Comparison of ENCODE assay signal across 25 cellular contexts in the genomic region with DNA sequence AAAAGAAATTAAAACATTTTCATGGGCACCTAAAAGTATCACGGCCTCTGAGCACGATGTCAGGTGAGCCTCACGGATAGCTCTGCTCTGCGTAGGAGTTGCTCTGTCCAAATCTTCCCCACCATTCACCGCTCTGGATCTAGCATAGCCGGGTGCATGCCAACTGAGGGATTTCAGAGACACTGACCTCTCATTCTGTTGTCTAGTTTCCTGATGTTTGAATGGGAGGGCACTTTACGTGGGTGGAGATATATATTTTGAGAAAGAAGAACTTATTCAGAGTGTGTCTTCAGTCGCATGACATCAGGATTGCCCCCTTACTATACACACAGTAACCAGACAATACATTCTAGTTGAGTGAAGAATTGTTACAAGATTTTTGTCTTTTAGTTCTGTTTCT.
DNase-seq lines count a peak whose midpoint lies in the region; ATAC-seq, FAIRE-seq and TF ChIP-seq lines count a peak whose summit lies in the region.
"Had no signal": no experiment of that assay in that cellular context is flagged by ENCODE, and none has a peak within 500 bp of the region (broad histone marks: within the 10 kb centered on the region; RNA-seq: fewer than 3 reads in every experiment).

No MANE protein-coding gene starts in this region.

- no peaks in the 10 kb centered on the region for H3K36me3 ChIP-seq in H1 (ENCODE audit: control insufficient read depth in 2 of 4, insufficient read depth in 4 of 4, low read length in 3 of 4)
- no peaks in the 10 kb centered on the region for H3K36me3 ChIP-seq in upper lobe of right lung
- no peaks in the 10 kb centered on the region for H3K36me3 ChIP-seq in MM.1S (replicated peaks; ENCODE audit: insufficient read depth, low read length)
- H3K36me3 ChIP-seq: BLaER1 treated with 17β-estradiol and CSF1 and Interleukin-3, amounts not matched to agents 10 nM and 100 nM had no signal

- TF ChIP-seq RAD21 in H1 (IDR thresholded peaks at IDR 0.05 in 1 of 2, conservative IDR thresholded peaks at IDR 0.05 in 1 of 2; ENCODE audit: low read depth in 2 of 2, low read length in 2 of 2): no peak

- intact Hi-C loops in upper lobe of right lung (cut with DNase I): no loop called here

- H3K4me3 Mint-ChIP-seq in nephron progenitor cell: no peak overlapping the region
- H3K4me3 Mint-ChIP-seq: B cell; CD4-positive, CD25-positive, alpha-beta regulatory T cell; CD8-positive, alpha-beta memory T cell; HFFc6; IgD-negative memory B cell had no signal

- no peak overlapping the region for H4K8ac ChIP-seq in H1 (ENCODE audit: extremely low read depth, insufficient read depth, low read length)

- no peaks in the 10 kb centered on the region for H3K9me3 ChIP-seq in H1 (ENCODE audit: insufficient read depth in 2 of 2, low read depth in 1 of 2, low read length in 1 of 2)
- no peaks in the 10 kb centered on the region for H3K9me3 ChIP-seq in upper lobe of right lung
- no peaks in the 10 kb centered on the region for H3K9me3 ChIP-seq in MM.1S (replicated peaks; ENCODE audit: insufficient read depth, low read length)
- H3K9me3 ChIP-seq: BLaER1 treated with 17β-estradiol and CSF1 and Interleukin-3, amounts not matched to agents 10 nM and 100 nM had no signal

- no peak overlapping the region for H3K4me2 ChIP-seq in H1 (ENCODE audit: insufficient read depth in 1 of 2, low read depth in 2 of 2, low read length in 2 of 2)
- H3K4me2 ChIP-seq in MM.1S (ENCODE audit: low read depth, low read length): no peak overlapping the region
- H3K4me2 ChIP-seq: BLaER1 treated with 17β-estradiol and CSF1 and Interleukin-3, amounts not matched to agents 10 nM and 100 nM had no signal

- peak; percentile 17 for DNase-seq in CD1c-positive myeloid dendritic cell (ENCODE audit: extremely low spot score)
- DNase-seq in H1 (ENCODE audit: low read depth in 1 of 2, low spot score in 2 of 2): no peak
- DNase-seq in nephron progenitor cell: no peak
- no peak for DNase-seq in upper lobe of right lung
- no peak for DNase-seq in MM.1S
- DNase-seq: 8988T; CD4-positive, CD25-positive, alpha-beta regulatory T cell; CD8-positive, alpha-beta memory T cell; COR-L47; DMS 273 treated with DMSO at 0.1 percent for 48 hours; DMS53; DND-41; EL; GM23248; HFFc6 had no signal

- H3K27ac ChIP-seq in H1 (ENCODE audit: low read depth, low read length) (no peak overlapping the region), upper lobe of right lung (no peak overlapping the region), MM.1S (ENCODE audit: low read length) (no peak overlapping the region)
- H3K27ac ChIP-seq: BLaER1 treated with 17β-estradiol and CSF1 and Interleukin-3, amounts not matched to agents 10 nM and 100 nM; GM23248 had no signal

- H4K20me1 ChIP-seq in H1 (replicated peaks in 1 of 2; ENCODE audit: control insufficient read depth in 1 of 2, insufficient read depth in 2 of 2, low read length in 2 of 2) (no peaks in the 10 kb centered on the region), MM.1S (ENCODE audit: insufficient read depth, low read length) (no peaks in the 10 kb centered on the region)
- H4K20me1 ChIP-seq: BLaER1 treated with 17β-estradiol and CSF1 and Interleukin-3, amounts not matched to agents 10 nM and 100 nM had no signal

- no peak overlapping the region for H3K56ac ChIP-seq in H1 (replicated peaks; ENCODE audit: insufficient read length, low read depth, low read length)

- TF ChIP-seq CTCF in H1 (IDR thresholded peaks at IDR 0.05; ENCODE audit: control extremely low read depth in 1 of 3, insufficient read depth in 1 of 3, low read depth in 1 of 3, low read length in 3 of 3) (no peak), nephron progenitor cell (IDR thresholded peaks at IDR 0.05) (no peak), upper lobe of right lung (IDR thresholded peaks at IDR 0.05) (no peak), MM.1S (IDR thresholded peaks at IDR 0.05; ENCODE audit: low read length) (no peak)

- H2BK120ac ChIP-seq in H1 (replicated peaks; ENCODE audit: low read depth, low read length): no peak overlapping the region

- no peaks in the 10 kb centered on the region for H3K9me3 Mint-ChIP-seq in nephron progenitor cell
- H3K9me3 Mint-ChIP-seq: CD4-positive, CD25-positive, alpha-beta regulatory T cell; CD8-positive, alpha-beta memory T cell; HFFc6 had no signal

- no peak overlapping the region; the same call in 1 of the 2 replicates for H2AK5ac ChIP-seq in H1 (ENCODE audit: low read depth, low read length)

- peaks cover 76% of the 10 kb centered on the region for H3K4me1 Mint-ChIP-seq in nephron progenitor cell
- H3K4me1 Mint-ChIP-seq: B cell had no signal

- no peak overlapping the region for H3K4ac ChIP-seq in H1 (replicated peaks; ENCODE audit: insufficient read length, low read depth, low read length)

- 94% methylated on average over 8 of the region's 8 CpGs; no CpG with 5 or more reads in 1 of the 2 experiments for WGBS in H1 (ENCODE audit: extremely low coverage in 1 of 2, insufficient coverage in 1 of 2, insufficient read length in 1 of 2, insufficient replicate concordance in 2 of 2, low coverage in 1 of 2, low lambda C conversion rate in 2 of 2, missing lambda C conversion rate in 1 of 2), 2 experiments

- no peaks in the 10 kb centered on the region for H3K27me3 Mint-ChIP-seq in nephron progenitor cell (ENCODE audit: low read depth, poor library complexity)
- H3K27me3 Mint-ChIP-seq: B cell, IgD-negative memory B cell had no signal

- H4K91ac ChIP-seq in H1 (replicated peaks; ENCODE audit: insufficient read length, low read length): no peak overlapping the region

- H3K9me2 ChIP-seq in MM.1S (replicated peaks; ENCODE audit: insufficient read depth, low read length): no peaks in the 10 kb centered on the region

- H3K4me3 ChIP-seq in H1 (ENCODE audit: extremely low read depth in 1 of 4, insufficient read depth in 2 of 4, low read depth in 3 of 4, low read length in 4 of 4): no peak overlapping the region
- no peak overlapping the region for H3K4me3 ChIP-seq in upper lobe of right lung
- no peak overlapping the region for H3K4me3 ChIP-seq in MM.1S (ENCODE audit: low read length)
- H3K4me3 ChIP-seq: BLaER1 treated with 17β-estradiol and CSF1 and Interleukin-3, amounts not matched to agents 10 nM and 100 nM; GM12878; GM23248 had no signal

- POLR2A ChIA-PET in H1 (lab: Charles Lee; ENCODE audit: partially characterized antibody): no interaction called here

- CTCF ChIA-PET in H1 (lab: Charles Lee; ENCODE audit: partially characterized antibody): no interaction called here

- H3K23ac ChIP-seq in H1 (ENCODE audit: insufficient read length): no peak overlapping the region

- no peak for TF ChIP-seq POLR2A in H1 (IDR thresholded peaks at IDR 0.05; ENCODE audit: control extremely low read depth in 1 of 2, low read depth in 2 of 2, low read length in 2 of 2)

- H2AFZ ChIP-seq in H1 (ENCODE audit: low read length) (no peak overlapping the region), MM.1S (ENCODE audit: low read length) (no peak overlapping the region)
- H2AFZ ChIP-seq: GM23248 had no signal

- H3K27ac Mint-ChIP-seq in nephron progenitor cell: peak overlapping the region; percentile 34
- H3K27ac Mint-ChIP-seq: B cell; CD4-positive, CD25-positive, alpha-beta regulatory T cell; CD8-positive, alpha-beta memory T cell; HFFc6; IgD-negative memory B cell had no signal

- no peak overlapping the region for H2BK12ac ChIP-seq in H1 (ENCODE audit: low read depth, low read length)

- H2BK20ac ChIP-seq in H1 (ENCODE audit: low read length): no peak overlapping the region

- no peaks in the 10 kb centered on the region for H3K79me1 ChIP-seq in H1 (ENCODE audit: low read depth, low read length)

- TF ChIP-seq EP300 in H1 (IDR thresholded peaks at IDR 0.05; ENCODE audit: borderline replicate concordance in 1 of 2, low read depth in 2 of 2, low read length in 2 of 2): no peak

- H3K36me3 Mint-ChIP-seq in nephron progenitor cell (ENCODE audit: low read depth): no peaks in the 10 kb centered on the region
- H3K36me3 Mint-ChIP-seq: CD4-positive, CD25-positive, alpha-beta regulatory T cell; CD8-positive, alpha-beta memory T cell had no signal

- H3K23me2 ChIP-seq in H1 (ENCODE audit: low read depth, low read length): no peaks in the 10 kb centered on the region

- no peak overlapping the region for H3K14ac ChIP-seq in H1 (ENCODE audit: insufficient read length)

- H3K9ac ChIP-seq in H1 (replicated peaks in 1 of 4; ENCODE audit: extremely low read depth in 1 of 4, low read depth in 3 of 4, low read length in 3 of 4) (no peak overlapping the region), MM.1S (ENCODE audit: low read length) (no peak overlapping the region)
- H3K9ac ChIP-seq: BLaER1 treated with 17β-estradiol and CSF1 and Interleukin-3, amounts not matched to agents 10 nM and 100 nM; GM23248 had no signal

- 0 out of 2 replicates have a peak overlapping the region, but pooled peaks have one; percentile 89 for H2BK15ac ChIP-seq in H1 (ENCODE audit: low read length)

- no peak overlapping the region for H2BK5ac ChIP-seq in H1 (ENCODE audit: low read depth, low read length)

- H3F3A ChIP-seq in MM.1S (ENCODE audit: insufficient read depth, low read length): no peaks in the 10 kb centered on the region

- no peak overlapping the region for H3K18ac ChIP-seq in H1 (ENCODE audit: extremely low read depth, low read length)

- peaks cover 10 to 24% (median 16%) of the 10 kb centered on the region in 4 experiments for H3K4me1 ChIP-seq in H1 (replicated peaks in 1 of 4; ENCODE audit: control insufficient read depth in 3 of 4, insufficient read depth in 4 of 4, low read length in 3 of 4)
- peaks cover 28% of the 10 kb centered on the region for H3K4me1 ChIP-seq in upper lobe of right lung
- no peaks in the 10 kb centered on the region for H3K4me1 ChIP-seq in MM.1S (ENCODE audit: low read length)

- H3K79me2 ChIP-seq in H1 (ENCODE audit: control insufficient read depth in 1 of 2, insufficient read depth in 2 of 2, low read length in 2 of 2) (no peaks in the 10 kb centered on the region), MM.1S (ENCODE audit: low read length) (no peaks in the 10 kb centered on the region)

- peak; percentile 77 for ATAC-seq in upper lobe of right lung
- ATAC-seq in GM21360 (IDR thresholded peaks at IDR 0.05; ENCODE audit: unreplicated experiment): no peak
- ATAC-seq in HG02763 (IDR thresholded peaks at IDR 0.05; ENCODE audit: unreplicated experiment): no peak
- ATAC-seq: GM12878, HCT116, HepG2 had no signal

- H4K5ac ChIP-seq in H1 (ENCODE audit: insufficient read length, low read depth, low read length): no peak overlapping the region

- FAIRE-seq in H1 (lab: Jason Lieb, UNC): no peak
- FAIRE-seq: GM12878, GM19239, H54, HepG2 had no signal

- H3K27me3 ChIP-seq in H1 (replicated peaks in 1 of 4; ENCODE audit: control insufficient read depth in 3 of 4, extremely low read depth in 1 of 4, insufficient read depth in 3 of 4, low read length in 3 of 4): no peaks in the 10 kb centered on the region
- H3K27me3 ChIP-seq in upper lobe of right lung: no peaks in the 10 kb centered on the region
- H3K27me3 ChIP-seq in MM.1S (replicated peaks; ENCODE audit: insufficient read depth, low read length): no peaks in the 10 kb centered on the region
- H3K27me3 ChIP-seq: BLaER1 treated with 17β-estradiol and CSF1 and Interleukin-3, amounts not matched to agents 10 nM and 100 nM had no signal

TF ChIP-seq in H1, 55 proteins besides CTCF, POLR2A, EP300 and RAD21:
- TF ChIP-seq EGR1 (IDR thresholded peaks at IDR 0.05; ENCODE audit: borderline replicate concordance, low read depth, low read length): no peak
